ENCODE assay signal across 15 cellular contexts in the genomic region with DNA sequence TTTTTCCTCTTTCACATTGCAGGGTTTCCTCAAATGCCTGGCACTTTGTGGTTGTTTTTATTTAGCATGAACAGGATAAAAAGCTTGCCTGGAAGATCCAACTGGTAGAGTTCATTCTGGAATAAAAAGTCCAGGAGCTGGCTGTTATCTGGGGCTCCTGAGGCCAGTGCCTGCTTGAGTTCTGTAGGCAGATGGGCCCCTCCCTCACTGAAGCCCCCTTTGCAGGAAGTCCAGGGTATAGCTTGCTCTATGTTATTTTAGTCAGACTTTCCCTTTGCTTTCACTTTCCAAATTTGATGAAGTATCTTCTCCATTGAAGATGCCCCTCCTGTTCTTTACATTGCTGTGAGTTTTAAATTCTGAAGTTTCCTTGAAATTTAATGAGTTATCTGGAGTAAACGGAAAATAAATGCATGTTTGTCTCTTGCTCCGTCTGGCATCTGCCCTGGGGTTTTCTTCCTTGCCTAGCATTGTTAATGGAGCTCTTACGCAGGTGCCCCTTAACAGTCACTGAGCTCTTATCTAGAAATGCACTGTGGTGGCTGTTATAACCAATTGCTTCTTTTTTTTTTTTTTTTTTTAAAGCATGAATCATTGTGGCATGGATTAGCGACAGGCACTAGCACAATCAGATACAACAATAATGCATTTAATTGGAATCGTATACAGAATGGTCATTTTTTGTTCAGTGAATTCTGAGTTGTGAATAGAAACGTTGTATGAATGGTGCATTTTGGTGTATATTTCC. TPM values are rescaled to one million over a fixed set of nuclear protein-coding genes. Genes with fewer than 3 reads are reported as not detected.
A peak's percentile ranks its signal among the peaks of the same experiment; 100 is the strongest.
DNase-seq lines count a peak whose midpoint lies in the region; ATAC-seq and TF ChIP-seq lines count a peak whose summit lies in the region.
"Had no signal": no experiment of that assay in that cellular context is flagged by ENCODE, and none has a peak within 500 bp of the region (broad histone marks: within the 10 kb centered on the region; RNA-seq: fewer than 3 reads in every experiment).

No MANE protein-coding gene starts in this region.

- intact Hi-C loops in spleen (cut with DNase I; ENCODE audit: low total_unique reads), result no loop called here
- intact Hi-C loops in left ventricle myocardium superior (cut with micrococcal nuclease), result no loop called here

- H3K36me3 ChIP-seq in spleen, result no peaks in the 10 kb centered on the region
- H3K36me3 ChIP-seq: cardiac muscle cell had no signal

- ATAC-seq in activated T-cell treated with anti-CD3 and anti-CD28 coated beads, Interleukin-2, amount 50 U/mL, for 4 hours, result peak; percentile 55 to 56
- peak; percentile 65 for ATAC-seq in activated naive CD8-positive, alpha-beta T cell treated with anti-CD3 and anti-CD28 coated beads, Interleukin-2, amount 10 ng/mL, durations not matched to agents 7 days and 5 days (ENCODE audit: low read depth)
- peak; percentile 34 for ATAC-seq in stimulated activated naive CD8-positive, alpha-beta T cell treated with anti-CD3 and anti-CD28 coated beads, Interleukin-15, Interleukin-2, amounts not matched to agents 100 U/mL and 50 U/mL, for 24 hours
- ATAC-seq in left ventricle myocardium superior, result no peak

- TF ChIP-seq POLR2A in spleen (IDR thresholded peaks at IDR 0.05), result no peak

- peaks cover 30% of the 10 kb centered on the region for H3K27me3 Mint-ChIP-seq in activated T-cell treated with anti-CD3 and anti-CD28 coated beads, Interleukin-2, amount 50 U/mL, for 4 hours (ENCODE audit: low read depth)
- H3K27me3 Mint-ChIP-seq in activated naive CD8-positive, alpha-beta T cell treated with anti-CD3 and anti-CD28 coated beads, Interleukin-2, amount 10 ng/mL, durations not matched to agents 7 days and 5 days, result peaks cover 36% of the 10 kb centered on the region

- H3K9me3 Mint-ChIP-seq in activated T-cell treated with anti-CD3 and anti-CD28 coated beads, Interleukin-2, amount 50 U/mL, for 4 hours, result no peaks in the 10 kb centered on the region
- H3K9me3 Mint-ChIP-seq in activated naive CD8-positive, alpha-beta T cell treated with anti-CD3 and anti-CD28 coated beads, Interleukin-2, amount 10 ng/mL, durations not matched to agents 7 days and 5 days, result no peaks in the 10 kb centered on the region

- peaks cover 0 to 15% (median 0%) of the 10 kb centered on the region in 6 donors for H3K4me1 ChIP-seq in spleen

- peaks cover 0 to 27% (median 0%) of the 10 kb centered on the region in 7 donors for H3K27me3 ChIP-seq in spleen (replicated peaks in 1 of 7)
- H3K27me3 ChIP-seq: cardiac muscle cell had no signal

- H3K4me3 Mint-ChIP-seq in activated T-cell treated with anti-CD3 and anti-CD28 coated beads, Interleukin-2, amount 50 U/mL, for 4 hours, result peak overlapping the region; percentile 4
- peak overlapping the region; percentile 76 for H3K4me3 Mint-ChIP-seq in activated naive CD8-positive, alpha-beta T cell treated with anti-CD3 and anti-CD28 coated beads, Interleukin-2, amount 10 ng/mL, durations not matched to agents 7 days and 5 days

- H3K27ac Mint-ChIP-seq in activated naive CD8-positive, alpha-beta T cell treated with anti-CD3 and anti-CD28 coated beads, Interleukin-2, amount 10 ng/mL, durations not matched to agents 7 days and 5 days, result peak overlapping the region; percentile 39

- H3K4me3 ChIP-seq in spleen, result no peak overlapping the region
- H3K4me3 ChIP-seq: cardiac muscle cell had no signal

- TF ChIP-seq CTCF in spleen (IDR thresholded peaks at IDR 0.05 in 8 of 11, conservative IDR thresholded peaks at IDR 0.05 in 3 of 11), result no peak

- no peaks in the 10 kb centered on the region for H3K36me3 Mint-ChIP-seq in activated T-cell treated with anti-CD3 and anti-CD28 coated beads, Interleukin-2, amount 50 U/mL, for 4 hours (ENCODE audit: insufficient read depth)
- no peaks in the 10 kb centered on the region for H3K36me3 Mint-ChIP-seq in activated naive CD8-positive, alpha-beta T cell treated with anti-CD3 and anti-CD28 coated beads, Interleukin-2, amount 10 ng/mL, durations not matched to agents 7 days and 5 days

- POLR2A ChIA-PET in activated naive CD8-positive, alpha-beta T cell treated with anti-CD3 and anti-CD28 coated beads, Interleukin-2, amount 10 ng/mL, durations not matched to agents 7 days and 5 days (lab: Charles Lee), result interaction anchor here (1.0 to 1.1 kb wide), 2 partner anchors 28 to 60 kb away, joined by 3 read pairs; no protein-coding TSS in a partner anchor

- WGBS in spleen, 5 donors, result 29 to 40% (median 29%) methylated on average over 6 of the region's 6 CpGs

- no peak for DNase-seq in activated T-cell treated with anti-CD3 and anti-CD28 coated beads, Interleukin-2, amount 50 U/mL, for 4 hours
- no peak for DNase-seq in activated T-cell treated with anti-CD3 and anti-CD28 coated beads, Interleukin-2, amount 50 U/mL, for 48 hours
- DNase-seq in NCI-H2227 (lab: John Stamatoyannopoulos, UW; ENCODE audit: unreplicated experiment) (peak; percentile 39), spleen (no peak), left ventricle myocardium superior (no peak)
- no peak for DNase-seq in activated naive CD8-positive, alpha-beta T cell treated with anti-CD3 and anti-CD28 coated beads, Interleukin-2, amount 10 ng/mL, durations not matched to agents 7 days and 5 days
- no peak for DNase-seq in stimulated activated naive CD8-positive, alpha-beta T cell treated with anti-CD3 and anti-CD28 coated beads, Interleukin-15, Interleukin-2, amounts not matched to agents 100 U/mL and 50 U/mL, for 24 hours
- no peak for DNase-seq in stimulated activated CD4-positive, alpha-beta T cell treated with anti-CD3 and anti-CD28 coated beads, Interleukin-4, amount 100 ng/mL, for 24 hours
- DNase-seq: H7, occipital lobe, substantia nigra had no signal

- no peak overlapping the region for H3K27ac ChIP-seq in spleen
- H3K27ac ChIP-seq: cardiac muscle cell, KMS-11 had no signal

- peaks cover 8% of the 10 kb centered on the region for H3K4me1 Mint-ChIP-seq in activated T-cell treated with anti-CD3 and anti-CD28 coated beads, Interleukin-2, amount 50 U/mL, for 4 hours (ENCODE audit: low read depth)
- H3K4me1 Mint-ChIP-seq in activated naive CD8-positive, alpha-beta T cell treated with anti-CD3 and anti-CD28 coated beads, Interleukin-2, amount 10 ng/mL, durations not matched to agents 7 days and 5 days, result peaks cover 10% of the 10 kb centered on the region

- H3K9me3 ChIP-seq in spleen, result no peaks in the 10 kb centered on the region

RNA-seq across cellular contexts. Expression of a gene that starts 27.0 kb away (rescaled TPM):
- 10 to 100 TPM; 30.3 to 40.0 (median 34.1) TPM for total RNA-seq in activated T-cell treated with anti-CD3 and anti-CD28 coated beads, Interleukin-2, amount 50 U/mL, for 4 hours
- total RNA-seq in activated naive CD8-positive, alpha-beta T cell treated with anti-CD3 and anti-CD28 coated beads, Interleukin-2, amount 10 ng/mL, durations not matched to agents 7 days and 5 days, result 10 to 100 TPM; 70.9 to 71.7 TPM
- total RNA-seq in spleen (10 to 100 TPM; 27.3 to 55.7 (median 47.6) TPM), left ventricle myocardium superior (61.5 TPM)
- 10 to 100 TPM; 12.3 to 16.1 (median 15.4) TPM for polyA plus RNA-seq in spleen

RNA-seq across cellular contexts. Expression of a gene that starts 49.4 kb away (rescaled TPM):
- total RNA-seq in activated T-cell treated with anti-CD3 and anti-CD28 coated beads, Interleukin-2, amount 50 U/mL, for 4 hours, result not detected
- total RNA-seq in activated naive CD8-positive, alpha-beta T cell treated with anti-CD3 and anti-CD28 coated beads, Interleukin-2, amount 10 ng/mL, durations not matched to agents 7 days and 5 days, result not detected
- total RNA-seq in spleen, result not detected
- polyA plus RNA-seq in spleen, result not detected
- not detected for total RNA-seq in left ventricle myocardium superior
- total RNA-seq: cardiac muscle cell, H7, OCI-LY7, skeletal muscle tissue had no signal
- polyA plus RNA-seq: cardiac muscle cell had no signal
